In the genomic region with DNA sequence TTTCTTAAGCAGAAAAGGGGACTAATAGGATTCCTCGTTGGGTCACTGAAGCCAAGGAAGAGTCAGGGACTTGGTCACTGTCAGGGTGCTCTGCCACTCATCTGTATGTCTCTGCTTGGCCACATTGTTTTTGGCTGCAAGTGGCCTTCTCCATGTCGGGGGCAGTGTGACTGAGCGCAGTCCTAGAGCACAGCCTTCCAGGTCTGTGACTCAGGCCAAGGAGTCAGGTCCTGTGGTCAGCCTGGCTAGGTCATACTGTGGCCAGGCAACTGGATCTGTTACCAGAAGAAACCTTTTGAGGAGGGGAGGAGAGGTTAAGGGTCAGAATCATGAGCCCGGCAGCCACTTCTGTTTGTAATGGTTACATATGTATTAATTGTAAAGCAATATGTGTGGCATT, we compare ENCODE assay signal across 16 cellular contexts.
"Had no signal": no experiment of that assay in that cellular context is flagged by ENCODE, and none has a peak within 500 bp of the region (broad histone marks: within the 10 kb centered on the region; RNA-seq: fewer than 3 reads in every experiment).

No MANE protein-coding gene starts in this region.

- DNase-seq: activated CD4-positive, alpha-beta T cell treated with anti-CD3 and anti-CD28 coated beads, Interleukin-2, amount 50 U/mL, for 1 hour; activated CD8-positive, alpha-beta memory T cell treated with anti-CD3 and anti-CD28 coated beads, Interleukin-2, amount 50 U/mL, for 4 hours; activated effector memory CD4-positive, alpha-beta T cell treated with anti-CD3 and anti-CD28 coated beads, Interleukin-2, amount 50 U/mL, for 16 hours; activated naive CD4-positive, alpha-beta T cell treated with anti-CD3 and anti-CD28 coated beads, Interleukin-2, amount 50 U/mL, for 16 hours; activated T-cell treated with anti-CD3 and anti-CD28 coated beads, Interleukin-2, amount 50 U/mL, for 4 hours; effector memory CD4-positive, alpha-beta T cell; foreskin keratinocyte; mesendoderm; natural killer cell; stimulated activated CD4-positive, alpha-beta T cell treated with anti-CD3 and anti-CD28 coated beads, Interleukin-2, amount 100 ng/mL, for 24 hours; stimulated activated naive CD4-positive, alpha-beta T cell treated with Interleukin-2 at 50 U/mL for 16 hours; T-helper 1 cell; T-helper 9 cell; thyroid gland had no signal

- H3K4me3 ChIP-seq: right atrium auricular region, thyroid gland had no signal

- H3K36me3 ChIP-seq: right atrium auricular region, thyroid gland had no signal

- H3K27me3 ChIP-seq: foreskin keratinocyte, right atrium auricular region, thyroid gland had no signal

- H3K27ac ChIP-seq: foreskin keratinocyte, right atrium auricular region, thyroid gland had no signal

- ATAC-seq: activated CD4-positive, CD25-positive, alpha-beta regulatory T cell treated with anti-CD3 and anti-CD28 coated beads, Interleukin-2, amount 50 U/mL, for 24 hours; activated T-cell treated with anti-CD3 and anti-CD28 coated beads, Interleukin-2, amount 50 U/mL, for 4 hours; foreskin keratinocyte; natural killer cell had no signal

- H3K9me3 ChIP-seq: right atrium auricular region, thyroid gland had no signal

- H3K4me1 ChIP-seq: foreskin keratinocyte, right atrium auricular region, thyroid gland had no signal
